1 cellular context compared by ENCODE assay signal in the genomic region with DNA sequence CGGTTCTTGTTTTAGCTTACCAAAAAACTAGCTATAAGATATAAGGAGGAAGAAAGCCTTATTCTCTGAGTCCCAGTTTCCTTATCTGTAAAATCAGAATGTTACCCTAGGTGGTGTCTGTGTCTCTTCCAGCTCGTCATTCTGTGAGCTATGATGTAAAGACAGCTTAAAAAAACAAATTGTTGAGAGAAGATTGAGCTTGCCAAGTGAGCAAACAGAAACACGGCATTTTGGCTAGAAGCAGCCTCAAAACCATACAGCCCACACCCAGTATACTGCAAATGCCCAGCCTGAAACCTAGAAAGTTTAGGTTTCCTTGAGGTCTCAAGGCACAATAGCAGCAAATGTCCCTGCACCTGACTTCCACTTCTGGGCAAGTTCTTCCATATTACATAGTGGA.
TF ChIP-seq lines count a peak whose summit lies in the region.

No MANE protein-coding gene starts in this region.

TF ChIP-seq in SK-N-SH treated with all-trans-retinoic acid at 6 μM for 48 hours, 23 proteins besides CTCF, POLR2A, EP300 and RAD21 (continued from another document):
- TF ChIP-seq, protein P1, sequence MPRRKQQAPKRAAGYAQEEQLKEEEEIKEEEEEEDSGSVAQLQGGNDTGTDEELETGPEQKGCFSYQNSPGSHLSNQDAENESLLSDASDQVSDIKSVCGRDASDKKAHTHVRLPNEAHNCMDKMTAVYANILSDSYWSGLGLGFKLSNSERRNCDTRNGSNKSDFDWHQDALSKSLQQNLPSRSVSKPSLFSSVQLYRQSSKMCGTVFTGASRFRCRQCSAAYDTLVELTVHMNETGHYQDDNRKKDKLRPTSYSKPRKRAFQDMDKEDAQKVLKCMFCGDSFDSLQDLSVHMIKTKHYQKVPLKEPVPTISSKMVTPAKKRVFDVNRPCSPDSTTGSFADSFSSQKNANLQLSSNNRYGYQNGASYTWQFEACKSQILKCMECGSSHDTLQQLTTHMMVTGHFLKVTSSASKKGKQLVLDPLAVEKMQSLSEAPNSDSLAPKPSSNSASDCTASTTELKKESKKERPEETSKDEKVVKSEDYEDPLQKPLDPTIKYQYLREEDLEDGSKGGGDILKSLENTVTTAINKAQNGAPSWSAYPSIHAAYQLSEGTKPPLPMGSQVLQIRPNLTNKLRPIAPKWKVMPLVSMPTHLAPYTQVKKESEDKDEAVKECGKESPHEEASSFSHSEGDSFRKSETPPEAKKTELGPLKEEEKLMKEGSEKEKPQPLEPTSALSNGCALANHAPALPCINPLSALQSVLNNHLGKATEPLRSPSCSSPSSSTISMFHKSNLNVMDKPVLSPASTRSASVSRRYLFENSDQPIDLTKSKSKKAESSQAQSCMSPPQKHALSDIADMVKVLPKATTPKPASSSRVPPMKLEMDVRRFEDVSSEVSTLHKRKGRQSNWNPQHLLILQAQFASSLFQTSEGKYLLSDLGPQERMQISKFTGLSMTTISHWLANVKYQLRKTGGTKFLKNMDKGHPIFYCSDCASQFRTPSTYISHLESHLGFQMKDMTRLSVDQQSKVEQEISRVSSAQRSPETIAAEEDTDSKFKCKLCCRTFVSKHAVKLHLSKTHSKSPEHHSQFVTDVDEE (CRISPR knock-in tag; IDR thresholded peaks at IDR 0.05), result no peak
- TF ChIP-seq OSR1 (CRISPR knock-in tag; IDR thresholded peaks at IDR 0.05), result no peak
